1 cellular context compared by ENCODE assay signal in genomic region chr3:156605686-156606605, GRCh38.
TF ChIP-seq lines count a peak whose summit lies in the region.

No MANE protein-coding gene starts in this region.

TF ChIP-seq in K562, 482 proteins besides CTCF, POLR2A, EP300 and RAD21 (continued from another document and continues in another):
- TF ChIP-seq ZNF511 (CRISPR knock-in tag; IDR thresholded peaks at IDR 0.05): no peak; the same call in 1 of the 2 replicates
- TF ChIP-seq ZBTB7A (IDR thresholded peaks at IDR 0.05; ENCODE audit: borderline replicate concordance, control insufficient read depth, low read depth, low read length): peak; percentile 81; the same call in 1 of the 2 replicates
- TF ChIP-seq POLR2H (tag; IDR thresholded peaks at IDR 0.05; ENCODE audit: low read depth): 0 out of 2 replicates have a peak, but pooled peaks have one; percentile 21
- TF ChIP-seq ZNF184 (CRISPR knock-in tag; IDR thresholded peaks at IDR 0.05): no peak
- no peak for TF ChIP-seq ZEB2 (IDR thresholded peaks at IDR 0.05)
- TF ChIP-seq CHCHD3 (CRISPR knock-in tag; IDR thresholded peaks at IDR 0.05): no peak
- no peak for TF ChIP-seq COPS2 (conservative IDR thresholded peaks at IDR 0.05)
- no peak for TF ChIP-seq ETS2 (tag; IDR thresholded peaks at IDR 0.05; ENCODE audit: borderline replicate concordance, poor library complexity, severe bottlenecking)
- TF ChIP-seq SNRNP70 (optimal IDR thresholded peaks at IDR 0.05; ENCODE audit: low read depth, low read length): no peak
- TF ChIP-seq CXXC5 (CRISPR knock-in tag; IDR thresholded peaks at IDR 0.05): peak; percentile 49
- no peak for TF ChIP-seq ILK (tag; IDR thresholded peaks at IDR 0.05; ENCODE audit: borderline replicate concordance, low read depth)
- no peak for TF ChIP-seq JUNB (CRISPR knock-in tag; conservative IDR thresholded peaks at IDR 0.05)
- no peak for TF ChIP-seq ID3 (CRISPR knock-in tag; IDR thresholded peaks at IDR 0.05)
- TF ChIP-seq ID3 (tag; IDR thresholded peaks at IDR 0.05): no peak; the same call in 1 of the 2 replicates
- TF ChIP-seq SRSF7 (optimal IDR thresholded peaks at IDR 0.05; ENCODE audit: low read depth, low read length): no peak
- TF ChIP-seq, protein P1, sequence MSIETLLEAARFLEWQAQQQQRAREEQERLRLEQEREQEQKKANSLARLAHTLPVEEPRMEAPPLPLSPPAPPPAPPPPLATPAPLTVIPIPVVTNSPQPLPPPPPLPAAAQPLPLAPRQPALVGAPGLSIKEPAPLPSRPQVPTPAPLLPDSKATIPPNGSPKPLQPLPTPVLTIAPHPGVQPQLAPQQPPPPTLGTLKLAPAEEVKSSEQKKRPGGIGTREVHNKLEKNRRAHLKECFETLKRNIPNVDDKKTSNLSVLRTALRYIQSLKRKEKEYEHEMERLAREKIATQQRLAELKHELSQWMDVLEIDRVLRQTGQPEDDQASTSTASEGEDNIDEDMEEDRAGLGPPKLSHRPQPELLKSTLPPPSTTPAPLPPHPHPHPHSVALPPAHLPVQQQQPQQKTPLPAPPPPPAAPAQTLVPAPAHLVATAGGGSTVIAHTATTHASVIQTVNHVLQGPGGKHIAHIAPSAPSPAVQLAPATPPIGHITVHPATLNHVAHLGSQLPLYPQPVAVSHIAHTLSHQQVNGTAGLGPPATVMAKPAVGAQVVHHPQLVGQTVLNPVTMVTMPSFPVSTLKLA (conservative IDR thresholded peaks at IDR 0.05): peak in 1 of 2 experiments; percentile 16; a peak in 1 of 4 replicates
- no peak for TF ChIP-seq NCOA1 (IDR thresholded peaks at IDR 0.05; ENCODE audit: low read depth)
- no peak for TF ChIP-seq NCOA2 (IDR thresholded peaks at IDR 0.05; ENCODE audit: partially characterized antibody in 2 of 2)
- no peak for TF ChIP-seq TCF3 (CRISPR knock-in tag; IDR thresholded peaks at IDR 0.05)
- TF ChIP-seq KLF6 (CRISPR knock-in tag; IDR thresholded peaks at IDR 0.05; ENCODE audit: borderline replicate concordance): no peak; the same call in 1 of the 2 replicates
- no peak for TF ChIP-seq ATF1 (CRISPR knock-in tag; IDR thresholded peaks at IDR 0.05)
- TF ChIP-seq ATF1 (tag; IDR thresholded peaks at IDR 0.05): no peak; the same call in 1 of the 2 replicates
- TF ChIP-seq BRF2 (IDR thresholded peaks at IDR 0.05; ENCODE audit: borderline replicate concordance, insufficient read depth, insufficient read length): no peak
- no peak for TF ChIP-seq ZBED1 (IDR thresholded peaks at IDR 0.05)
- TF ChIP-seq ZKSCAN1 (IDR thresholded peaks at IDR 0.05; ENCODE audit: low read depth, low read length): peak; percentile 62; the same call in 1 of the 2 replicates
- TF ChIP-seq ZNF165 (CRISPR knock-in tag; IDR thresholded peaks at IDR 0.05; ENCODE audit: borderline replicate concordance): no peak
- peak; percentile 52; the same call in 1 of the 2 replicates for TF ChIP-seq PHF8 (IDR thresholded peaks at IDR 0.05; ENCODE audit: borderline replicate concordance, low read length)
- TF ChIP-seq SMAD2 (IDR thresholded peaks at IDR 0.05; ENCODE audit: low read depth, low read length): no peak
- TF ChIP-seq CHD4 (IDR thresholded peaks at IDR 0.05; ENCODE audit: insufficient read depth, insufficient replicate concordance, low read depth, low read length, poor library complexity, severe bottlenecking): no peak
- no peak for TF ChIP-seq ILF3 (IDR thresholded peaks at IDR 0.05; ENCODE audit: borderline replicate concordance)
- TF ChIP-seq NONO (IDR thresholded peaks at IDR 0.05; ENCODE audit: low read depth in 2 of 2, low read length in 1 of 2): no peak; a peak in 1 of 4 replicates
- TF ChIP-seq HES1 (IDR thresholded peaks at IDR 0.05; ENCODE audit: low read depth): no peak
- TF ChIP-seq DACH1 (IDR thresholded peaks at IDR 0.05; ENCODE audit: partially characterized antibody): no peak
- TF ChIP-seq ZNF12 (CRISPR knock-in tag; IDR thresholded peaks at IDR 0.05): no peak
- TF ChIP-seq FIP1L1 (IDR thresholded peaks at IDR 0.05; ENCODE audit: low read depth, low read length, poor library complexity, severe bottlenecking): no peak
- TF ChIP-seq ADNP (tag; IDR thresholded peaks at IDR 0.05): no peak
- peak in 1 of 2 experiments; percentile 39; a peak in 1 of 4 replicates for TF ChIP-seq KDM4B (IDR thresholded peaks at IDR 0.05; ENCODE audit: borderline replicate concordance in 2 of 2, low read depth in 1 of 2)
- peak; percentile 89 for TF ChIP-seq ZFX (CRISPR knock-in tag; IDR thresholded peaks at IDR 0.05)
- TF ChIP-seq ZNF696 (CRISPR knock-in tag; conservative IDR thresholded peaks at IDR 0.05): no peak
- TF ChIP-seq RFX1 (IDR thresholded peaks at IDR 0.05): no peak
- no peak for TF ChIP-seq TAL1 (IDR thresholded peaks at IDR 0.05)
- TF ChIP-seq ZNF76 (CRISPR knock-in tag; IDR thresholded peaks at IDR 0.05; ENCODE audit: borderline replicate concordance): no peak
- TF ChIP-seq NFXL1 (CRISPR knock-in tag; IDR thresholded peaks at IDR 0.05): no peak
- TF ChIP-seq SOX6 (IDR thresholded peaks at IDR 0.05): no peak
- no peak for TF ChIP-seq HLTF (IDR thresholded peaks at IDR 0.05)
- TF ChIP-seq RERE (CRISPR knock-in tag; IDR thresholded peaks at IDR 0.05; ENCODE audit: borderline replicate concordance): no peak
- TF ChIP-seq ZNF282 (CRISPR knock-in tag; IDR thresholded peaks at IDR 0.05): no peak
- no peak; the same call in 1 of the 2 replicates for TF ChIP-seq PREB (CRISPR knock-in tag; IDR thresholded peaks at IDR 0.05)
- TF ChIP-seq ZFP91 (CRISPR knock-in tag; IDR thresholded peaks at IDR 0.05): no peak
- no peak for TF ChIP-seq ZNF551 (CRISPR knock-in tag; IDR thresholded peaks at IDR 0.05)
- TF ChIP-seq MAFF (IDR thresholded peaks at IDR 0.05; ENCODE audit: low read length): no peak; the same call in 1 of the 2 replicates
- TF ChIP-seq CHD1 (IDR thresholded peaks at IDR 0.05; ENCODE audit: low read length): peak; percentile 58
- TF ChIP-seq ZNF124 (CRISPR knock-in tag; IDR thresholded peaks at IDR 0.05): no peak
- peak; percentile 34 to 67; a peak in 3 of 4 replicates for TF ChIP-seq MAZ (CRISPR knock-in tag; conservative IDR thresholded peaks at IDR 0.05 in 1 of 2, IDR thresholded peaks at IDR 0.05 in 1 of 2)
- TF ChIP-seq CBFA2T3 (IDR thresholded peaks at IDR 0.05): no peak
- no peak for TF ChIP-seq ZNF75A (CRISPR knock-in tag; IDR thresholded peaks at IDR 0.05)
- TF ChIP-seq HDAC3 (IDR thresholded peaks at IDR 0.05; ENCODE audit: borderline replicate concordance, partially characterized antibody): no peak
- TF ChIP-seq, protein P2, sequence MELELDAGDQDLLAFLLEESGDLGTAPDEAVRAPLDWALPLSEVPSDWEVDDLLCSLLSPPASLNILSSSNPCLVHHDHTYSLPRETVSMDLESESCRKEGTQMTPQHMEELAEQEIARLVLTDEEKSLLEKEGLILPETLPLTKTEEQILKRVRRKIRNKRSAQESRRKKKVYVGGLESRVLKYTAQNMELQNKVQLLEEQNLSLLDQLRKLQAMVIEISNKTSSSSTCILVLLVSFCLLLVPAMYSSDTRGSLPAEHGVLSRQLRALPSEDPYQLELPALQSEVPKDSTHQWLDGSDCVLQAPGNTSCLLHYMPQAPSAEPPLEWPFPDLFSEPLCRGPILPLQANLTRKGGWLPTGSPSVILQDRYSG (tag; conservative IDR thresholded peaks at IDR 0.05; ENCODE audit: low read depth): no peak
- TF ChIP-seq ZNF311 (CRISPR knock-in tag; IDR thresholded peaks at IDR 0.05): no peak
- TF ChIP-seq ZSCAN32 (CRISPR knock-in tag; IDR thresholded peaks at IDR 0.05): no peak
- TF ChIP-seq ETV5 (CRISPR knock-in tag; IDR thresholded peaks at IDR 0.05; ENCODE audit: low read depth): no peak
- TF ChIP-seq FOXK2 (conservative IDR thresholded peaks at IDR 0.05 in 1 of 2, IDR thresholded peaks at IDR 0.05 in 1 of 2; ENCODE audit: low read depth in 2 of 2): peak in 1 of 2 experiments; percentile 80; a peak in 2 of 4 replicates
- TF ChIP-seq, protein P3, sequence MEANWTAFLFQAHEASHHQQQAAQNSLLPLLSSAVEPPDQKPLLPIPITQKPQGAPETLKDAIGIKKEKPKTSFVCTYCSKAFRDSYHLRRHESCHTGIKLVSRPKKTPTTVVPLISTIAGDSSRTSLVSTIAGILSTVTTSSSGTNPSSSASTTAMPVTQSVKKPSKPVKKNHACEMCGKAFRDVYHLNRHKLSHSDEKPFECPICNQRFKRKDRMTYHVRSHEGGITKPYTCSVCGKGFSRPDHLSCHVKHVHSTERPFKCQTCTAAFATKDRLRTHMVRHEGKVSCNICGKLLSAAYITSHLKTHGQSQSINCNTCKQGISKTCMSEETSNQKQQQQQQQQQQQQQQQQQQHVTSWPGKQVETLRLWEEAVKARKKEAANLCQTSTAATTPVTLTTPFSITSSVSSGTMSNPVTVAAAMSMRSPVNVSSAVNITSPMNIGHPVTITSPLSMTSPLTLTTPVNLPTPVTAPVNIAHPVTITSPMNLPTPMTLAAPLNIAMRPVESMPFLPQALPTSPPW (CRISPR knock-in tag; IDR thresholded peaks at IDR 0.05): peak; percentile 52; the same call in 1 of the 2 replicates
